ENCODE assay signal across 8 cellular contexts in the genomic region with DNA sequence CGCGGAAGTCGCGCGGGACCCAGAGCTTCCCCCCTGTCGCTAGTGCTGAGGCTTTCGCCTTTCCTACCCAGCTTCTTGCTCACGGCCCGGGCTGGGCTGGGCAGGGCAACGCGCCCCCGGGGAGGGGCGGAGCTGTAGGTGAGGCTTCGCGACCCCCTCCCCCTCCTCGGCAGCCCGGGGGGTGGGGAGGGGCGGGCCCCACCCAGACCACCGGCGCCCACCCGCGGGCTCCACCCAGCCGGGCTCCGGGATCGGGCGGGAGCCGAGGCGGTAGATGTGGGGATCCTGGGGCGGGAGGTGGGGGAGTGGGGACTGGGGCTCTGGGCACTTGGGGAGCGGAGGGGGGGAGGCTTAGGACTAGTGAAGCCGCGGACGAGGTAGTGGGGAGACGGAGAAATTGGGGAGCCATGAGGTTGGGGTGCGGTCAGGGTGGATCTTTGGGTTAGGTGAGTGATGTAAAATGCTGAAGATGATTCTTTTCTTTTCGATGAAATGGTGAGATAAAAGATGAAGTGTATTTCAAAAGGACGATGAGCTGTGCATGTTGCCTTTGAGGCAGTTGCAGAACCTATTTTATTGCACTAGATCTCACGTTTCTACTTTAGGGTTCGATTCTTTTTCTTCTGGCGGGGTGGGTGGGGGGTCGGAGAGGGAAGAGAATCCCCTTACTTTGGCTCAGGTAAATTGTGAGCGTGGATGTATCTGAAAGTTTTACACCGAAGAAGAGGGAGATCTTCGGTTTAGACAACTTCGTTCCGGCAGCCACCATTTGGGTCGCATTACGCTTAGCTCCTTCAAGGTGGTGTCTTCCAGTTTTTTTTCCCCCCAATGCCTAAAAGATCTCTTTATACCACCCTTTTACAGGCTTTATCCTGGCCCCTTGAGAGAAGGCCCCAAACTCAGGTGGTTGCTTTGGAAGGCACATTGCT. TPM values are rescaled to one million over a fixed set of nuclear protein-coding genes. Genes with fewer than 3 reads are reported as not detected.
DNase-seq lines count a peak whose midpoint lies in the region; FAIRE-seq and TF ChIP-seq lines count a peak whose summit lies in the region.

No MANE protein-coding gene starts in this region.

- peak overlapping the region; percentile 70 for H3K4me2 ChIP-seq in DOHH2 (ENCODE audit: low read length)

- peaks cover 19% of the 10 kb centered on the region for H3F3A ChIP-seq in DOHH2 (ENCODE audit: control insufficient read depth, insufficient read depth)

- TF ChIP-seq CTCF in DOHH2 (IDR thresholded peaks at IDR 0.05; ENCODE audit: low read depth, low read length, poor library complexity, severe bottlenecking) (no peak), sigmoid colon (IDR thresholded peaks at IDR 0.05) (no peak)

- H3K27me3 ChIP-seq in DOHH2 (ENCODE audit: control insufficient read depth, low read length) (no peaks in the 10 kb centered on the region), iPS DF 6.9 (ENCODE audit: control insufficient read depth, insufficient read depth, low read length) (no peaks in the 10 kb centered on the region), sigmoid colon (no peaks in the 10 kb centered on the region)

- H4K20me1 ChIP-seq in DOHH2 (ENCODE audit: control insufficient read depth, insufficient read depth, low read depth, low read length) = peaks cover 3% of the 10 kb centered on the region; the same call in 1 of the 2 replicates

- no peak for TF ChIP-seq EP300 in sigmoid colon (IDR thresholded peaks at IDR 0.05)

- DNase-seq in H54 (ENCODE audit: insufficient read length, low spot score) (peak; percentile 51), NCI-H2227 (lab: John Stamatoyannopoulos, UW; ENCODE audit: unreplicated experiment) (peak; percentile 68), iPS DF 6.9 (ENCODE audit: low read depth, low spot score) (no peak), sigmoid colon (no peak), HCEC 1CT (no peak), HK-2 (ENCODE audit: unreplicated experiment) (no peak)

- no peak for TF ChIP-seq POLR2A in H54 (IDR thresholded peaks at IDR 0.05; ENCODE audit: low read depth, low read length)
- TF ChIP-seq POLR2A in sigmoid colon (IDR thresholded peaks at IDR 0.05) = no peak

- peak overlapping the region; percentile 81 for H3K4me3 ChIP-seq in DOHH2 (ENCODE audit: low read length)
- H3K4me3 ChIP-seq in iPS DF 6.9 (ENCODE audit: low read length) = peak overlapping the region; percentile 77
- H3K4me3 ChIP-seq in sigmoid colon = peak overlapping the region; percentile 77 to 97 (median 86)

- peak; percentile 52 for FAIRE-seq in H54 (lab: Jason Lieb, UNC)

- no peaks in the 10 kb centered on the region for H3K9me2 ChIP-seq in DOHH2 (replicated peaks; ENCODE audit: control insufficient read depth, low read length)

- H3K4me1 ChIP-seq in DOHH2 (ENCODE audit: control insufficient read depth, low read length) (peaks cover 34% of the 10 kb centered on the region), iPS DF 6.9 (ENCODE audit: control insufficient read depth, insufficient read depth, low read length) (no peaks in the 10 kb centered on the region), sigmoid colon (peaks cover 0 to 45% (median 34%) of the 10 kb centered on the region in 4 donors)

- intact Hi-C loops in sigmoid colon (cut with DNase I) = loop anchor here (1.0 to 5.0 kb wide), 4 partner anchors 41 to 611 kb away; a partner anchor contains a TSS

- peak overlapping the region; percentile 52 for H3K27ac ChIP-seq in DOHH2 (ENCODE audit: low read depth, low read length)
- H3K27ac ChIP-seq in angular gyrus (ENCODE audit: low read depth, low read length) = peak overlapping the region; percentile 94
- H3K27ac ChIP-seq in iPS DF 6.9 (ENCODE audit: low read length) = no peak overlapping the region
- H3K27ac ChIP-seq in sigmoid colon = peak overlapping the region; percentile 98 to 99 (median 98)

- peaks cover 71% of the 10 kb centered on the region for H3K79me2 ChIP-seq in DOHH2 (ENCODE audit: control insufficient read depth, low read length)

- no CpG with 5 or more reads among the region's 48 CpGs for WGBS in iPS DF 6.9 (ENCODE audit: insufficient coverage, insufficient read length)
- WGBS in sigmoid colon, 2 donors = 4 to 5% methylated on average over 48 of the region's 48 CpGs

- H3K9me3 ChIP-seq in DOHH2 (ENCODE audit: control insufficient read depth, insufficient read depth, low read length) = no peaks in the 10 kb centered on the region
- no peaks in the 10 kb centered on the region for H3K9me3 ChIP-seq in iPS DF 6.9 (ENCODE audit: control insufficient read depth, insufficient read depth, low read length)
- H3K9me3 ChIP-seq in sigmoid colon = no peaks in the 10 kb centered on the region

- H3K36me3 ChIP-seq in DOHH2 (ENCODE audit: control insufficient read depth, low read length) = 0 out of 2 replicates have a peak, but pooled peaks cover 5% of the 10 kb centered on the region
- no peaks in the 10 kb centered on the region for H3K36me3 ChIP-seq in iPS DF 6.9 (ENCODE audit: control insufficient read depth, insufficient read depth, low read length)
- no peaks in the 10 kb centered on the region for H3K36me3 ChIP-seq in sigmoid colon

RNA-seq across cellular contexts. Expression of a gene that starts 0.6 kb away (rescaled TPM):
- total RNA-seq in sigmoid colon = 10 to 100 TPM; 34.6 to 97.8 (median 42.4) TPM
- polyA plus RNA-seq in sigmoid colon = 10 to 100 TPM in 1 of 3 donors, 1 to 10 TPM in 2; 5.4 to 11.1 (median 8.6) TPM

RNA-seq across cellular contexts. Expression of a gene that starts 42.1 kb away (rescaled TPM):
- 10 to 100 TPM; 12.8 to 41.8 (median 18.5) TPM for total RNA-seq in sigmoid colon
- polyA plus RNA-seq in sigmoid colon = 10 to 100 TPM in 2 of 3 donors, 1 to 10 TPM in 1; 6.0 to 13.8 (median 10.4) TPM

Comparison
In these comparisons a context has a peak if more than half of its experiments do, and no peak if none do; other contexts are left out.
1. DNase-seq: peak in H54 (single experiment) and NCI-H2227 (single experiment); none in iPS DF 6.9 (single experiment), sigmoid colon (single experiment), HCEC 1CT (single experiment) and HK-2 (single experiment).
2. Peak in every context shown above with its lines, with median percentiles within 50 percentile points of each other: H3K4me3 ChIP-seq.